Comparison of ENCODE assay signal across 16 cellular contexts in genomic region chr4:121675715-121676114, GRCh38. TPM values are rescaled to one million over a fixed set of nuclear protein-coding genes. Genes with fewer than 3 reads are reported as not detected.
DNase-seq lines count a peak whose midpoint lies in the region; ATAC-seq and TF ChIP-seq lines count a peak whose summit lies in the region.
"Had no signal": no experiment of that assay in that cellular context is flagged by ENCODE, and none has a peak within 500 bp of the region (broad histone marks: within the 10 kb centered on the region; RNA-seq: fewer than 3 reads in every experiment).

No MANE protein-coding gene starts in this region.

- H3K27ac ChIP-seq in A673 (ENCODE audit: low read depth, low read length, poor library complexity, severe bottlenecking) (no peak overlapping the region), HUES48 (ENCODE audit: low read depth, low read length) (peak overlapping the region; percentile 26)
- H3K27ac ChIP-seq: ascending aorta, HL-60 had no signal

- H3K9me3 Mint-ChIP-seq in stimulated activated effector memory CD8-positive, alpha-beta T cell treated with anti-CD3 and anti-CD28 coated beads, Interleukin-12 subunit alpha, Interleukin-12 subunit beta, amount 100 ng/mL, for 72 hours = no peaks in the 10 kb centered on the region
- H3K9me3 Mint-ChIP-seq: mesothelial cell of epicardium; stimulated activated memory B cell treated with anti-CD40 and anti-IgM and Interleukin-4, amounts not matched to agents 10 μg/mL and 1 μg/mL and 100 μg/mL, for 72 hours had no signal

- DNase-seq in A673 (ENCODE audit: low spot score) (no peak), choroid plexus epithelial cell (ENCODE audit: low read depth) (peak; percentile 90), medulla oblongata (ENCODE audit: extremely low spot score) (peak; percentile 34)
- DNase-seq in stimulated activated effector memory CD8-positive, alpha-beta T cell treated with anti-CD3 and anti-CD28 coated beads, Interleukin-12 subunit alpha, Interleukin-12 subunit beta, amount 100 ng/mL, for 72 hours (ENCODE audit: low spot score in 2 of 2) = no peak
- DNase-seq: activated CD4-positive, alpha-beta T cell treated with anti-CD3 and anti-CD28 coated beads, Interleukin-2, amount 50 U/mL, for 1 hour; DMS79; stimulated activated CD4-positive, alpha-beta T cell treated with anti-CD3 and anti-CD28 coated beads, Interleukin-2, amount 100 ng/mL, for 48 hours had no signal

- ATAC-seq in HG03432 (IDR thresholded peaks at IDR 0.05; ENCODE audit: unreplicated experiment) (no peak), HG03175 (IDR thresholded peaks at IDR 0.05; ENCODE audit: unreplicated experiment) (no peak), GM21717 (IDR thresholded peaks at IDR 0.05; ENCODE audit: unreplicated experiment) (no peak)
- no peak for ATAC-seq in stimulated activated effector memory CD8-positive, alpha-beta T cell treated with anti-CD3 and anti-CD28 coated beads, Interleukin-12 subunit alpha, Interleukin-12 subunit beta, amount 100 ng/mL, for 72 hours
- ATAC-seq: stimulated activated memory B cell treated with anti-CD40 and anti-IgM and Interleukin-4, amounts not matched to agents 10 μg/mL and 1 μg/mL and 100 μg/mL, for 72 hours had no signal

- H3K27me3 ChIP-seq in A673 (replicated peaks; ENCODE audit: insufficient read depth, low read depth, low read length, poor library complexity) (no peaks in the 10 kb centered on the region), HUES48 (ENCODE audit: control insufficient read depth, insufficient read depth, low read length) (no peaks in the 10 kb centered on the region)
- H3K27me3 ChIP-seq: ascending aorta had no signal

- H3K4me1 Mint-ChIP-seq in stimulated activated effector memory CD8-positive, alpha-beta T cell treated with anti-CD3 and anti-CD28 coated beads, Interleukin-12 subunit alpha, Interleukin-12 subunit beta, amount 100 ng/mL, for 72 hours = peaks cover 5% of the 10 kb centered on the region
- H3K4me1 Mint-ChIP-seq: B cell; stimulated activated memory B cell treated with anti-CD40 and anti-IgM and Interleukin-4, amounts not matched to agents 10 μg/mL and 1 μg/mL and 100 μg/mL, for 72 hours had no signal

- intact Hi-C loops in A673 (cut with micrococcal nuclease; ENCODE audit: unreplicated experiment) = no loop called here

- H3K4me3 Mint-ChIP-seq in stimulated activated effector memory CD8-positive, alpha-beta T cell treated with anti-CD3 and anti-CD28 coated beads, Interleukin-12 subunit alpha, Interleukin-12 subunit beta, amount 100 ng/mL, for 72 hours = no peak overlapping the region
- H3K4me3 Mint-ChIP-seq: B cell; mesothelial cell of epicardium; stimulated activated memory B cell treated with anti-CD40 and anti-IgM and Interleukin-4, amounts not matched to agents 10 μg/mL and 1 μg/mL and 100 μg/mL, for 72 hours had no signal

- H3K4me3 ChIP-seq in A673 (ENCODE audit: low read depth, low read length, poor library complexity, severe bottlenecking) = no peak overlapping the region
- no peak overlapping the region for H3K4me3 ChIP-seq in HUES48 (ENCODE audit: low read depth, low read length)
- H3K4me3 ChIP-seq in choroid plexus epithelial cell (ENCODE audit: low read depth, low read length) = no peak overlapping the region
- H3K4me3 ChIP-seq: ascending aorta had no signal

- H3K9me3 ChIP-seq in A673 (ENCODE audit: low read depth, low read length, poor library complexity, severe bottlenecking) = no peaks in the 10 kb centered on the region
- no peaks in the 10 kb centered on the region for H3K9me3 ChIP-seq in HUES48 (ENCODE audit: control insufficient read depth, insufficient read depth, low read length)
- H3K9me3 ChIP-seq: ascending aorta had no signal

- H3K4me1 ChIP-seq in A673 (ENCODE audit: insufficient read depth, low read length, poor library complexity, severe bottlenecking) (peaks cover 1% of the 10 kb centered on the region), HUES48 (ENCODE audit: control insufficient read depth, insufficient read depth, low read length) (peaks cover 16% of the 10 kb centered on the region; the same call in 1 of the 2 replicates)
- H3K4me1 ChIP-seq: ascending aorta had no signal

- CTCF ChIA-PET in A673 (lab: Charles Lee) = no interaction called here

- H3K9ac ChIP-seq in HUES48 (ENCODE audit: low read depth, low read length) = no peak overlapping the region

- H3K36me3 ChIP-seq in A673 (ENCODE audit: insufficient read depth, low read length, poor library complexity, severe bottlenecking) (peaks cover 70% of the 10 kb centered on the region), HUES48 (ENCODE audit: control insufficient read depth, insufficient read depth, low read length) (peaks cover 85% of the 10 kb centered on the region)

- POLR2A ChIA-PET in A673 (lab: Charles Lee; ENCODE audit: low non-redundant PET) = no interaction called here

- H3K27ac Mint-ChIP-seq in stimulated activated effector memory CD8-positive, alpha-beta T cell treated with anti-CD3 and anti-CD28 coated beads, Interleukin-12 subunit alpha, Interleukin-12 subunit beta, amount 100 ng/mL, for 72 hours = no peak overlapping the region
- H3K27ac Mint-ChIP-seq: B cell; mesothelial cell of epicardium; stimulated activated memory B cell treated with anti-CD40 and anti-IgM and Interleukin-4, amounts not matched to agents 10 μg/mL and 1 μg/mL and 100 μg/mL, for 72 hours had no signal

- TF ChIP-seq CTCF in A673 (conservative IDR thresholded peaks at IDR 0.05; ENCODE audit: low read depth, low read length) = 0 out of 2 replicates have a peak, but pooled peaks have one; percentile 25
- peak; percentile 81 for TF ChIP-seq CTCF in choroid plexus epithelial cell (conservative IDR thresholded peaks at IDR 0.05; ENCODE audit: low read depth, low read length)

- H3K36me3 Mint-ChIP-seq in stimulated activated effector memory CD8-positive, alpha-beta T cell treated with anti-CD3 and anti-CD28 coated beads, Interleukin-12 subunit alpha, Interleukin-12 subunit beta, amount 100 ng/mL, for 72 hours = peaks cover 83% of the 10 kb centered on the region

- BruUV-seq in A673 (replicated peaks; lab: Mats Ljungman, UMichigan) = no TSS peak

RNA-seq across cellular contexts. Expression of gene ANXA5, which starts 21.1 kb away (rescaled TPM):
- 332 and 389 TPM in 2 replicates for total RNA-seq in A673 (2021)

Comparison
In these comparisons a context has a peak if more than half of its experiments do, and no peak if none do; other contexts are left out.
1. DNase-seq: peak in choroid plexus epithelial cell (single experiment) and medulla oblongata (single experiment); none in A673 (single experiment) and stimulated activated effector memory CD8-positive, alpha-beta T cell treated with anti-CD3 and anti-CD28 coated beads, Interleukin-12 subunit alpha, Interleukin-12 subunit beta, amount 100 ng/mL, for 72 hours (0 of 2).